Comparison of ENCODE assay signal across 27 cellular contexts in the genomic region with DNA sequence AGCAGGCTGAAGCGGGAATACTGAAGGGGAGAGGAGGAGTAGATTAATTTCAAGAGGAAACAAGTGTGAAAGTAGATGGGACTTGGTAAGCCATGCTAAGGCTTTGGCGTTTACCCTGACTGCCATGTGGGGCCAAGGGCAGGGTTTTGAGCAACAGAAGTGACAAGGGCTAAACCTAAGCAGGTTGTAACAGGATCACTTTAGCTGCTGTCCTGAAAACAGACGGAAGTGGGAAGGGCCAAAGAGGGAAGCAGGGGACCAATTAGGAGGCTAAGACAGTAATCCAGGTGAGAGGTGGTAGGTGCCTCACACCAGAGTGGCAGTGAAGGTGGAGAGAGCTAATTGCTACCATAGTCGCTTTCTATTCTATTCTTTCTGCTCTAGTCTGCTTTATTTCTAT.
DNase-seq lines count a peak whose midpoint lies in the region; ATAC-seq and TF ChIP-seq lines count a peak whose summit lies in the region.
"Had no signal": no experiment of that assay in that cellular context is flagged by ENCODE, and none has a peak within 500 bp of the region (broad histone marks: within the 10 kb centered on the region; RNA-seq: fewer than 3 reads in every experiment).

No MANE protein-coding gene starts in this region.

- H3K9me3 Mint-ChIP-seq in endodermal cell: peaks cover 37% of the 10 kb centered on the region
- H3K9me3 Mint-ChIP-seq: brain; CD8-positive, alpha-beta T cell; naive thymus-derived CD8-positive, alpha-beta T cell had no signal

- H3K27me3 Mint-ChIP-seq in endodermal cell (ENCODE audit: insufficient read depth): no peaks in the 10 kb centered on the region
- H3K27me3 Mint-ChIP-seq: naive thymus-derived CD8-positive, alpha-beta T cell had no signal

- H3K27me3 ChIP-seq in right atrium auricular region (no peaks in the 10 kb centered on the region), endodermal cell (ENCODE audit: control insufficient read depth, insufficient read depth, low read length, poor library complexity, severe bottlenecking) (no peaks in the 10 kb centered on the region), lung (ENCODE audit: control insufficient read depth, insufficient read depth) (no peaks in the 10 kb centered on the region)
- H3K27me3 ChIP-seq: adrenal gland, left lung, Peyer's patch, testis had no signal

- WGBS in endodermal cell (ENCODE audit: insufficient coverage in 1 of 2, insufficient read length in 1 of 2), 2 experiments: 80 to 86% methylated on average over 2 to 4 of the region's 4 CpGs
- WGBS in lung, 2 donors: 66 to 94% methylated on average over 4 of the region's 4 CpGs

- no peaks in the 10 kb centered on the region for H3K36me3 ChIP-seq in right atrium auricular region
- H3K36me3 ChIP-seq in endodermal cell (ENCODE audit: control insufficient read depth, insufficient read depth, low read length): no peaks in the 10 kb centered on the region
- no peaks in the 10 kb centered on the region for H3K36me3 ChIP-seq in lung (ENCODE audit: control insufficient read depth in 2 of 2, insufficient read depth in 2 of 2, low read length in 2 of 2)
- H3K36me3 ChIP-seq: adrenal gland, left lung, Peyer's patch had no signal

- peaks cover 4% of the 10 kb centered on the region for H3K4me1 Mint-ChIP-seq in endodermal cell
- H3K4me1 Mint-ChIP-seq: B cell had no signal

- H3K27ac Mint-ChIP-seq in endodermal cell: no peak overlapping the region
- H3K27ac Mint-ChIP-seq: B cell; brain; CD8-positive, alpha-beta T cell; naive thymus-derived CD8-positive, alpha-beta T cell had no signal

- H3K27ac ChIP-seq in right atrium auricular region (no peak overlapping the region), endodermal cell (ENCODE audit: low read depth, low read length) (no peak overlapping the region), lung (ENCODE audit: low read depth in 1 of 2, low read length in 1 of 2) (no peak overlapping the region)
- H3K27ac ChIP-seq: KMS-11, left lung, Peyer's patch, testis had no signal

- no peak for TF ChIP-seq CTCF in right atrium auricular region (IDR thresholded peaks at IDR 0.05)
- TF ChIP-seq CTCF in endodermal cell (conservative IDR thresholded peaks at IDR 0.05): no peak
- no peak for TF ChIP-seq CTCF in lung (IDR thresholded peaks at IDR 0.05; ENCODE audit: control extremely low read depth, extremely low read depth)

- ATAC-seq in left cardiac atrium: no peak
- ATAC-seq in lung (ENCODE audit: insufficient read depth, low FRiP score): no peak
- ATAC-seq: CD8-positive, alpha-beta T cell; naive thymus-derived CD8-positive, alpha-beta T cell; stimulated activated naive CD8-positive, alpha-beta T cell treated with anti-CD3 and anti-CD28 coated beads, Interleukin-15, Interleukin-2, amounts not matched to agents 100 U/mL and 50 U/mL, for 24 hours had no signal

- H3K4me3 ChIP-seq in right atrium auricular region (no peak overlapping the region), endodermal cell (ENCODE audit: low read length) (no peak overlapping the region), lung (no peak overlapping the region)
- H3K4me3 ChIP-seq: adrenal gland, left lung, Peyer's patch, skin epidermis, testis had no signal

- no peak overlapping the region for H3K9ac ChIP-seq in endodermal cell (ENCODE audit: extremely low read depth, low read length, poor library complexity, severe bottlenecking)
- H3K9ac ChIP-seq: KMS-11 had no signal

- intact Hi-C loops in left cardiac atrium (cut with DNase I): loop anchor here in 1 of 2 donors (5.0 kb wide), 1 partner anchor 61 kb away; no protein-coding TSS in a partner anchor

- H3K36me3 Mint-ChIP-seq in endodermal cell (ENCODE audit: low read depth): no peaks in the 10 kb centered on the region
- H3K36me3 Mint-ChIP-seq: brain; CD8-positive, alpha-beta T cell; naive thymus-derived CD8-positive, alpha-beta T cell had no signal

- no peaks in the 10 kb centered on the region for H3K9me3 ChIP-seq in right atrium auricular region
- H3K9me3 ChIP-seq in endodermal cell (ENCODE audit: control insufficient read depth, low read length): no peaks in the 10 kb centered on the region
- peaks cover 0 to 3% of the 10 kb centered on the region in 2 donors for H3K9me3 ChIP-seq in lung (ENCODE audit: control insufficient read depth in 2 of 2, insufficient read depth in 1 of 2, low read length in 1 of 2)
- H3K9me3 ChIP-seq: adrenal gland, left lung, Peyer's patch, testis had no signal

- DNase-seq in right atrium auricular region (ENCODE audit: low spot score): peak; percentile 40
- no peak for DNase-seq in left cardiac atrium
- DNase-seq in endodermal cell: peak; percentile 44
- peak; percentile 11 for DNase-seq in lung (ENCODE audit: low spot score)
- DNase-seq in NCI-H2029 treated with DMSO at 0.1 percent for 48 hours (lab: John Stamatoyannopoulos, UW): no peak
- DNase-seq in NCI-H524 (lab: John Stamatoyannopoulos, UW): no peak
- DNase-seq in OCI-M1 (lab: John Stamatoyannopoulos, UW): no peak
- DNase-seq in COLO829 (ENCODE audit: low spot score): no peak
- DNase-seq: activated CD4-positive, alpha-beta T cell treated with anti-CD3 and anti-CD28 coated beads, Interleukin-2, amount 50 U/mL, for 4 hours; activated CD4-positive, CD25-positive, alpha-beta regulatory T cell; activated naive CD4-positive, alpha-beta T cell treated with Interleukin-2 at 50 U/mL for 16 hours; DMS 273 treated with DMSO at 0.1 percent for 48 hours; left lung; naive thymus-derived CD8-positive, alpha-beta T cell; NCI-H1436; NCI-H2107; NCI-H510A; occipital lobe; Peyer's patch; stimulated activated naive CD8-positive, alpha-beta T cell treated with anti-CD3 and anti-CD28 coated beads, Interleukin-15, Interleukin-2, amounts not matched to agents 100 U/mL and 50 U/mL, for 24 hours; testis had no signal

- peaks cover 0 to 30% of the 10 kb centered on the region in 2 donors for H3K4me1 ChIP-seq in right atrium auricular region
- peaks cover 3% of the 10 kb centered on the region for H3K4me1 ChIP-seq in endodermal cell (ENCODE audit: control insufficient read depth, insufficient read depth, low read length)
- peaks cover 5 to 10% of the 10 kb centered on the region in 2 donors for H3K4me1 ChIP-seq in lung (ENCODE audit: control insufficient read depth in 2 of 2, insufficient read depth in 2 of 2, low read length in 2 of 2)
- H3K4me1 ChIP-seq: testis had no signal

- no peak overlapping the region for H3K4me3 Mint-ChIP-seq in endodermal cell
- H3K4me3 Mint-ChIP-seq: B cell; brain; CD8-positive, alpha-beta T cell; naive thymus-derived CD8-positive, alpha-beta T cell had no signal

Comparison
In these comparisons a context has a peak if more than half of its experiments do, and no peak if none do; other contexts are left out.
1. DNase-seq: peak in right atrium auricular region (single experiment), endodermal cell (single experiment) and lung (single experiment); none in left cardiac atrium (single experiment), NCI-H2029 treated with DMSO at 0.1 percent for 48 hours (single experiment), NCI-H524 (0 of 2), OCI-M1 (single experiment) and COLO829 (single experiment).